In the genomic region with DNA sequence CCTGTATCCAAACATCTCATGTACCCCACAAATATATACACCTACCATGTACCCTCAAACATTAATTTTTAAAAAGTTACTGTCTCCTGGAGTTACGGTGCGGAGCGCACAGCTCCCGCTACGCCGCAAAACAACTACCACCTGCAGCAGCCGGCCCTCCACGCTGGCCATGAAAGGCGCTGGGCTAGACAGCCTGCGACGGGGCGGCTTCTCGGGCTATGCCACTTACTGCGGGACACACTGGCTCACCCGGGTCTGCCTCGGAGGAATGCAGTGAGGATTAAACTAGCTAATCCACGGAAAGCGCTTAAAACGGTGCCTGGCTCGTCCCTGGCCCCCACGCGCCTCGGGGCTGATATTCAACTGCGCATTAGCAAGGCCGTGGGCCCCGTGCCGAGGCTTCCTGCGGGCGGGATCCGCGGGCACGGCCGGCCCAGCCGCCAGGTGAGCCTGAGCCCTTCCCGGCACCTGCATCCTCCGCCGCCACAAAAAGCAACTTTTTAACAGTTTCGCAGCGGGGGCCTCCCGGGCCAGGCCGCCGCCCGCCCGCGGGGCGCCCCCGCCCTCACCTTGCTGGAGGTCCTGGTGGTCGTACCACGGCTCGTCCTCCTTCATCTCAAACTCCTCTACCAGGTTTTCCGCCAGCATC, we compare ENCODE assay signal across 8 cellular contexts. TPM values are rescaled to one million over a fixed set of nuclear protein-coding genes. Genes with fewer than 3 reads are reported as not detected.
A peak's percentile ranks its signal among the peaks of the same experiment; 100 is the strongest.
DNase-seq lines count a peak whose midpoint lies in the region; ATAC-seq and TF ChIP-seq lines count a peak whose summit lies in the region.

No MANE protein-coding gene starts in this region.

- CTCF ChIA-PET in CD8-positive, alpha-beta memory T cell (lab: Charles Lee): interaction anchor here (0.9 to 2.3 kb wide), 6 partner anchors 14 to 55 kb away, joined by 4 to 9 read pairs (median 6); no protein-coding TSS in a partner anchor

- H3K9me3 Mint-ChIP-seq in CD8-positive, alpha-beta memory T cell: no peaks in the 10 kb centered on the region

- H3K4me1 Mint-ChIP-seq in CD8-positive, alpha-beta memory T cell: peaks cover 44 to 58% (median 56%) of the 10 kb centered on the region in 3 donors

- H3K9me3 ChIP-seq in CD8-positive, alpha-beta memory T cell (ENCODE audit: low read length): no peaks in the 10 kb centered on the region
- H3K9me3 ChIP-seq in HUES48 (ENCODE audit: control insufficient read depth, insufficient read depth, low read length) (no peaks in the 10 kb centered on the region), mononuclear cell (ENCODE audit: low read depth, low read length) (no peaks in the 10 kb centered on the region), testis (no peaks in the 10 kb centered on the region)

- peaks cover 46% of the 10 kb centered on the region for H3K4me1 ChIP-seq in CD8-positive, alpha-beta memory T cell (ENCODE audit: insufficient read depth, low read length)
- H3K4me1 ChIP-seq in HUES48 (ENCODE audit: control insufficient read depth, insufficient read depth, low read length): peaks cover 26% of the 10 kb centered on the region
- H3K4me1 ChIP-seq in mononuclear cell (ENCODE audit: insufficient read depth, low read length): peaks cover 49% of the 10 kb centered on the region
- H3K4me1 ChIP-seq in testis: peaks cover 8% of the 10 kb centered on the region

- no peaks in the 10 kb centered on the region for H3K27me3 ChIP-seq in CD8-positive, alpha-beta memory T cell (ENCODE audit: insufficient read depth, low read length, poor library complexity, severe bottlenecking)
- no peaks in the 10 kb centered on the region; the same call in 1 of the 2 replicates for H3K27me3 ChIP-seq in HUES48 (ENCODE audit: control insufficient read depth, insufficient read depth, low read length)
- no peaks in the 10 kb centered on the region for H3K27me3 ChIP-seq in mononuclear cell (ENCODE audit: insufficient read depth, low read length)
- H3K27me3 ChIP-seq in testis: no peaks in the 10 kb centered on the region

- peak overlapping the region; percentile 88 to 97 (median 95) for H3K4me3 Mint-ChIP-seq in CD8-positive, alpha-beta memory T cell

- POLR2A ChIA-PET in CD8-positive, alpha-beta memory T cell (lab: Charles Lee): interaction anchor here (0.6 to 4.5 kb wide), 7 partner anchors 12 to 222 kb away, joined by 3 to 45 read pairs (median 4); no protein-coding TSS in a partner anchor

- intact Hi-C loops in testis (cut with DNase I; ENCODE audit: low total_unique reads): no loop called here

- H3K36me3 Mint-ChIP-seq in CD8-positive, alpha-beta memory T cell: peaks cover 0 to 38% (median 0%) of the 10 kb centered on the region in 3 donors

- TF ChIP-seq CTCF in testis (IDR thresholded peaks at IDR 0.05): no peak

- TF ChIP-seq POLR2A in testis (IDR thresholded peaks at IDR 0.05): no peak

- no peaks in the 10 kb centered on the region for H3K36me3 ChIP-seq in CD8-positive, alpha-beta memory T cell (ENCODE audit: insufficient read depth, low read length)
- H3K36me3 ChIP-seq in HUES48 (ENCODE audit: control insufficient read depth, insufficient read depth, low read length) (peaks cover 21% of the 10 kb centered on the region; the same call in 1 of the 2 replicates), testis (ENCODE audit: low read depth, missing control alignments) (no peaks in the 10 kb centered on the region)

- ATAC-seq in GM21423 (IDR thresholded peaks at IDR 0.05; ENCODE audit: unreplicated experiment): peak; percentile 15
- no peak for ATAC-seq in GM21786 (IDR thresholded peaks at IDR 0.05; ENCODE audit: unreplicated experiment)

- no peaks in the 10 kb centered on the region for H3K27me3 Mint-ChIP-seq in CD8-positive, alpha-beta memory T cell

- peak overlapping the region; percentile 79 for H3K4me3 ChIP-seq in CD8-positive, alpha-beta memory T cell (ENCODE audit: low read length)
- H3K4me3 ChIP-seq in HUES48 (ENCODE audit: low read depth, low read length) (peak overlapping the region; percentile 88), mononuclear cell (ENCODE audit: low read length) (peak overlapping the region; percentile 69), testis (peak overlapping the region; percentile 78 to 88)

- H3K27ac Mint-ChIP-seq in CD8-positive, alpha-beta memory T cell: peak overlapping the region; percentile 75 to 99 (median 92)

- peak overlapping the region; percentile 69 for H3K9ac ChIP-seq in HUES48 (ENCODE audit: low read depth, low read length)

- H3K27ac ChIP-seq in CD8-positive, alpha-beta memory T cell (ENCODE audit: low read depth, low read length): peak overlapping the region; percentile 81
- H3K27ac ChIP-seq in HUES48 (ENCODE audit: low read depth, low read length) (peak overlapping the region; percentile 83), testis (peak overlapping the region; percentile 41 to 86)

- peak; percentile 18 to 55 (median 38) for DNase-seq in CD8-positive, alpha-beta memory T cell
- peak; percentile 31 to 36 for DNase-seq in activated CD4-positive, alpha-beta T cell treated with anti-CD3 and anti-CD28 coated beads for 4 hours
- DNase-seq in effector CD8-positive, alpha-beta T cell (lab: John Stamatoyannopoulos, UW): peak; percentile 9
- DNase-seq in testis: peak; percentile 47

- WGBS in testis, 2 donors: 1% methylated on average over 32 to 51 of the region's 51 CpGs

RNA-seq across cellular contexts. Expression of gene CDR2, which starts 0.6 kb away (rescaled TPM):
- total RNA-seq in CD8-positive, alpha-beta memory T cell: 10 to 100 TPM; 38.9 to 41.2 TPM
- polyA plus RNA-seq in CD8-positive, alpha-beta memory T cell: 79.1 TPM
- 89.8 TPM for total RNA-seq in mononuclear cell
- total RNA-seq in testis: 10 to 100 TPM; 56.8 to 63.7 TPM
- polyA plus RNA-seq in testis (ENCODE audit: insufficient read depth, low read depth, low replicate concordance): 133 TPM
